ENCODE assay signal across 24 cellular contexts in the genomic region with DNA sequence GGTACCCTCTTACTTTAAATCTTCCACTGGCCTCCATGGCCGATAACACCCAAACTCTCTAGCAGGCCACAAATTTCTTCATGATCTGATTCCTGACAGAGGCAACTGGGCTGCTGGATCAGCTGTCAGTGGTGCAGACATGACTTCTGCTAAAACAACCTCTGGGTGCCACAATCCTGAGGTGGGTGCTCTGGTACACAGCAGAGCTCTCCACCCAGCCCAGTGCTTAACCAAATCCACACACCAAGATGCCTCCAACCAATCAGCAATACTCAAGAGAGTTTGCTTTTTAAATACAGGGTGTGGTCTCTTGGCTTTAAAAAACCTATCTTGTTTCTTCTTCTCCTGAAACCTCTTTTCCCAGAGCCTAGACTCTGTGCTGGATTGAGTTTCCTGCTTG.
"Had no signal": no experiment of that assay in that cellular context is flagged by ENCODE, and none has a peak within 500 bp of the region (broad histone marks: within the 10 kb centered on the region; RNA-seq: fewer than 3 reads in every experiment).

No MANE protein-coding gene starts in this region.

- H3K9me3 ChIP-seq: lower lobe of right lung, prostate gland, thyroid gland, upper lobe of right lung had no signal

- H3K4me2 ChIP-seq: hepatocyte, neural progenitor cell had no signal

- H3K27ac ChIP-seq: foreskin keratinocyte, hepatocyte, lower lobe of right lung, neural progenitor cell, prostate gland, thyroid gland, upper lobe of right lung had no signal

- H3K4me1 Mint-ChIP-seq: neural progenitor cell had no signal

- H3K79me2 ChIP-seq: hepatocyte had no signal

- H3K9me3 Mint-ChIP-seq: activated naive CD8-positive, alpha-beta T cell treated with anti-CD3 and anti-CD28 coated beads for 36 hours; activated T-cell treated with anti-CD3 and anti-CD28 coated beads, Interleukin-2, amount 50 U/mL, for 24 hours; immature natural killer cell; stimulated activated naive CD8-positive, alpha-beta T cell treated with anti-CD3 and anti-CD28 coated beads, Interleukin-15, Interleukin-2, amounts not matched to agents 100 ng/mL and 50 ng/mL, for 24 hours had no signal

- H3K4me1 ChIP-seq: foreskin keratinocyte, lower lobe of right lung, neural progenitor cell, prostate gland, thyroid gland, upper lobe of right lung had no signal

- ATAC-seq: foreskin keratinocyte; left lobe of liver; lower lobe of right lung; naive thymus-derived CD8-positive, alpha-beta T cell; upper lobe of right lung had no signal

- H3K36me3 ChIP-seq: lower lobe of right lung, neural progenitor cell, prostate gland, spleen, thyroid gland, upper lobe of right lung had no signal

- H3K4me3 Mint-ChIP-seq: activated naive CD8-positive, alpha-beta T cell treated with anti-CD3 and anti-CD28 coated beads for 36 hours; activated T-cell treated with anti-CD3 and anti-CD28 coated beads, Interleukin-2, amount 50 U/mL, for 24 hours; immature natural killer cell; neural progenitor cell; stimulated activated naive CD8-positive, alpha-beta T cell treated with anti-CD3 and anti-CD28 coated beads, Interleukin-15, Interleukin-2, amounts not matched to agents 100 ng/mL and 50 ng/mL, for 24 hours had no signal

- H3K27ac Mint-ChIP-seq: activated naive CD8-positive, alpha-beta T cell treated with anti-CD3 and anti-CD28 coated beads for 36 hours; activated T-cell treated with anti-CD3 and anti-CD28 coated beads, Interleukin-2, amount 50 U/mL, for 24 hours; immature natural killer cell; neural progenitor cell; stimulated activated naive CD8-positive, alpha-beta T cell treated with anti-CD3 and anti-CD28 coated beads, Interleukin-15, Interleukin-2, amounts not matched to agents 100 ng/mL and 50 ng/mL, for 24 hours had no signal

- H3K4me3 ChIP-seq: hepatocyte, lower lobe of right lung, neural progenitor cell, prostate gland, spleen, thyroid gland, upper lobe of right lung had no signal

- H3K36me3 Mint-ChIP-seq: activated naive CD8-positive, alpha-beta T cell treated with anti-CD3 and anti-CD28 coated beads for 36 hours; naive thymus-derived CD8-positive, alpha-beta T cell; neural progenitor cell had no signal

- H2AFZ ChIP-seq: hepatocyte, neural progenitor cell had no signal

- DNase-seq: activated CD4-positive, alpha-beta T cell treated with anti-CD3 and anti-CD28 coated beads, Interleukin-2, amount 50 U/mL, for 4 hours; activated CD8-positive, alpha-beta memory T cell treated with anti-CD3 and anti-CD28 coated beads for 24 hours; activated CD8-positive, alpha-beta memory T cell treated with anti-CD3 and anti-CD28 coated beads, Interleukin-2, amount 50 U/mL, for 4 hours; activated naive CD4-positive, alpha-beta T cell treated with Interleukin-2 at 50 U/mL for 16 hours; activated naive CD8-positive, alpha-beta T cell treated with anti-CD3 and anti-CD28 coated beads for 36 hours; activated T-cell treated with anti-CD3 and anti-CD28 coated beads, Interleukin-2, amount 50 U/mL, for 24 hours; central memory CD4-positive, alpha-beta T cell; dermis blood vessel endothelial cell; effector CD8-positive, alpha-beta T cell; foreskin keratinocyte; immature natural killer cell; lower lobe of right lung; naive thymus-derived CD8-positive, alpha-beta T cell; spleen; stimulated activated CD4-positive, alpha-beta T cell treated with anti-CD3 and anti-CD28 coated beads, Interleukin-4, amount 100 ng/mL, for 24 hours; substantia nigra; T-helper 9 cell; thyroid gland; upper lobe of right lung had no signal
